Comparison of ENCODE assay signal across 8 cellular contexts in genomic region chr19:39969681-39970423, GRCh38. TPM values are rescaled to one million over a fixed set of nuclear protein-coding genes. Genes with fewer than 3 reads are reported as not detected.
DNase-seq lines count a peak whose midpoint lies in the region; ATAC-seq and TF ChIP-seq lines count a peak whose summit lies in the region.

No MANE protein-coding gene starts in this region.

- no peaks in the 10 kb centered on the region for H3K9me3 ChIP-seq in hepatocyte (ENCODE audit: low read depth)

- POLR2A ChIA-PET in activated CD4-positive, alpha-beta memory T cell treated with anti-CD3 and anti-CD28 coated beads, Interleukin-2, amount 10 ng/mL, durations not matched to agents 7 days and 5 days (lab: Charles Lee): interaction anchor here (0.9 to 3.8 kb wide), 27 partner anchors 8 to 534 kb away, joined by 3 to 54 read pairs (median 5); partner anchors contain the start of genes FBL, FCGBP, RPS16 and ZNF546

- no peak for TF ChIP-seq CTCF in hepatocyte (IDR thresholded peaks at IDR 0.05; ENCODE audit: poor library complexity)

- peak; percentile 39 for DNase-seq in activated CD4-positive, alpha-beta memory T cell treated with anti-CD3 and anti-CD28 coated beads, Interleukin-2, amount 10 ng/mL, durations not matched to agents 7 days and 5 days
- DNase-seq in hepatocyte (ENCODE audit: low spot score) (no peak), hypothalamus (lab: John Stamatoyannopoulos, UW) (no peak), NCI-H1048 (lab: John Stamatoyannopoulos, UW) (no peak)
- DNase-seq in stimulated activated effector memory CD8-positive, alpha-beta T cell treated with anti-CD3 and anti-CD28 coated beads, Interleukin-12 subunit alpha, Interleukin-12 subunit beta, amount 100 ng/mL, for 72 hours (ENCODE audit: low spot score in 2 of 2): peak in 1 of 2 donors; percentile 50

- H3K4me2 ChIP-seq in hepatocyte: peak overlapping the region; percentile 69

- H2AFZ ChIP-seq in hepatocyte: peak overlapping the region; percentile 58

- H3K36me3 ChIP-seq in hepatocyte (replicated peaks; ENCODE audit: insufficient read depth, low read depth): no peaks in the 10 kb centered on the region

- WGBS in hepatocyte (ENCODE audit: low lambda C conversion rate, missing lambda C conversion rate): 77% methylated on average over 13 of the region's 13 CpGs

- ATAC-seq in HG02943 (IDR thresholded peaks at IDR 0.05; ENCODE audit: low read depth, unreplicated experiment) (peak; percentile 4), GM19452 (IDR thresholded peaks at IDR 0.05; ENCODE audit: unreplicated experiment) (no peak)
- ATAC-seq in stimulated activated effector memory CD8-positive, alpha-beta T cell treated with anti-CD3 and anti-CD28 coated beads, Interleukin-12 subunit alpha, Interleukin-12 subunit beta, amount 100 ng/mL, for 72 hours: no peak
- ATAC-seq in activated CD4-positive, CD25-positive, alpha-beta regulatory T cell treated with anti-CD3 and anti-CD28 coated beads, Interleukin-2, amount 50 U/mL, for 24 hours: no peak

- H4K20me1 ChIP-seq in hepatocyte (ENCODE audit: insufficient read depth, poor library complexity, severe bottlenecking): no peaks in the 10 kb centered on the region

- H3K4me1 Mint-ChIP-seq in activated CD4-positive, alpha-beta memory T cell treated with anti-CD3 and anti-CD28 coated beads, Interleukin-2, amount 10 ng/mL, durations not matched to agents 7 days and 5 days: peaks cover 48% of the 10 kb centered on the region
- peaks cover 62% of the 10 kb centered on the region for H3K4me1 Mint-ChIP-seq in stimulated activated effector memory CD8-positive, alpha-beta T cell treated with anti-CD3 and anti-CD28 coated beads, Interleukin-12 subunit alpha, Interleukin-12 subunit beta, amount 100 ng/mL, for 72 hours

- peaks cover 27% of the 10 kb centered on the region for H3K79me2 ChIP-seq in hepatocyte

- H3K4me1 ChIP-seq in hepatocyte (ENCODE audit: insufficient read depth): no peaks in the 10 kb centered on the region

- H3K9me3 Mint-ChIP-seq in activated CD4-positive, alpha-beta memory T cell treated with anti-CD3 and anti-CD28 coated beads, Interleukin-2, amount 10 ng/mL, durations not matched to agents 7 days and 5 days: no peaks in the 10 kb centered on the region
- no peaks in the 10 kb centered on the region for H3K9me3 Mint-ChIP-seq in stimulated activated effector memory CD8-positive, alpha-beta T cell treated with anti-CD3 and anti-CD28 coated beads, Interleukin-12 subunit alpha, Interleukin-12 subunit beta, amount 100 ng/mL, for 72 hours

- H3K27ac Mint-ChIP-seq in activated CD4-positive, alpha-beta memory T cell treated with anti-CD3 and anti-CD28 coated beads, Interleukin-2, amount 10 ng/mL, durations not matched to agents 7 days and 5 days: peak overlapping the region; percentile 88
- peak overlapping the region; percentile 99 for H3K27ac Mint-ChIP-seq in stimulated activated effector memory CD8-positive, alpha-beta T cell treated with anti-CD3 and anti-CD28 coated beads, Interleukin-12 subunit alpha, Interleukin-12 subunit beta, amount 100 ng/mL, for 72 hours

- peak overlapping the region; percentile 24 for H3K4me3 ChIP-seq in hepatocyte

- no peaks in the 10 kb centered on the region for H3K27me3 Mint-ChIP-seq in activated CD4-positive, alpha-beta memory T cell treated with anti-CD3 and anti-CD28 coated beads, Interleukin-2, amount 10 ng/mL, durations not matched to agents 7 days and 5 days

- peak overlapping the region; percentile 89 for H3K4me3 Mint-ChIP-seq in activated CD4-positive, alpha-beta memory T cell treated with anti-CD3 and anti-CD28 coated beads, Interleukin-2, amount 10 ng/mL, durations not matched to agents 7 days and 5 days
- peak overlapping the region; percentile 97 for H3K4me3 Mint-ChIP-seq in stimulated activated effector memory CD8-positive, alpha-beta T cell treated with anti-CD3 and anti-CD28 coated beads, Interleukin-12 subunit alpha, Interleukin-12 subunit beta, amount 100 ng/mL, for 72 hours

- peaks cover 34% of the 10 kb centered on the region for H3K36me3 Mint-ChIP-seq in activated CD4-positive, alpha-beta memory T cell treated with anti-CD3 and anti-CD28 coated beads, Interleukin-2, amount 10 ng/mL, durations not matched to agents 7 days and 5 days (ENCODE audit: low read depth)
- peaks cover 49% of the 10 kb centered on the region for H3K36me3 Mint-ChIP-seq in stimulated activated effector memory CD8-positive, alpha-beta T cell treated with anti-CD3 and anti-CD28 coated beads, Interleukin-12 subunit alpha, Interleukin-12 subunit beta, amount 100 ng/mL, for 72 hours

- H3K27ac ChIP-seq in hepatocyte: peak overlapping the region; percentile 82

- CTCF ChIA-PET in activated CD4-positive, alpha-beta memory T cell treated with anti-CD3 and anti-CD28 coated beads, Interleukin-2, amount 10 ng/mL, durations not matched to agents 7 days and 5 days (lab: Charles Lee): interaction anchor here (0.5 to 3.4 kb wide), 47 partner anchors 9 to 1039 kb away, joined by 3 to 59 read pairs (median 5); partner anchors contain the start of genes DYRK1B, FBL, MRPS12 and RAB4B

- no peaks in the 10 kb centered on the region for H3K9me2 ChIP-seq in hepatocyte (replicated peaks; ENCODE audit: insufficient read depth)

- H3K27me3 ChIP-seq in hepatocyte: no peaks in the 10 kb centered on the region

RNA-seq across cellular contexts. Expression of gene PSMC4, which starts 1.1 kb away (rescaled TPM):
- total RNA-seq in activated CD4-positive, alpha-beta memory T cell treated with anti-CD3 and anti-CD28 coated beads, Interleukin-2, amount 10 ng/mL, durations not matched to agents 7 days and 5 days: 10 to 100 TPM; 96.4 to 97.6 TPM
- 81.5 and 85.4 TPM in 2 replicates for total RNA-seq in hepatocyte
- 94.7 and 99.3 TPM in 2 replicates for polyA plus RNA-seq in hepatocyte

RNA-seq across cellular contexts. Expression of gene ZNF546, which starts 27.0 kb away (rescaled TPM):
- 1 to 10 TPM; 6.3 to 7.5 TPM for total RNA-seq in activated CD4-positive, alpha-beta memory T cell treated with anti-CD3 and anti-CD28 coated beads, Interleukin-2, amount 10 ng/mL, durations not matched to agents 7 days and 5 days
- 1.6 and 1.8 TPM in 2 replicates for total RNA-seq in hepatocyte
- polyA plus RNA-seq in hepatocyte: 1.1 and 1.7 TPM in 2 replicates

RNA-seq across cellular contexts. Expression of gene FCGBP, which starts 35.4 kb away (rescaled TPM):
- 1 to 10 TPM in 1 of 2 experiments, under 1 TPM in 1; 0.65 to 1.4 TPM for total RNA-seq in activated CD4-positive, alpha-beta memory T cell treated with anti-CD3 and anti-CD28 coated beads, Interleukin-2, amount 10 ng/mL, durations not matched to agents 7 days and 5 days
- total RNA-seq in hepatocyte: 31.2 and 48.2 TPM in 2 replicates
- polyA plus RNA-seq in hepatocyte: 2.4 and 3.1 TPM in 2 replicates

Comparison
In these comparisons a context has a peak if more than half of its experiments do, and no peak if none do; other contexts are left out.
1. RNA of gene FCGBP, which starts 35.4 kb away (total RNA-seq): 31.2 to 48.2 TPM in hepatocyte; 0.65 to 1.4 TPM in activated CD4-positive, alpha-beta memory T cell treated with anti-CD3 and anti-CD28 coated beads, Interleukin-2, amount 10 ng/mL, durations not matched to agents 7 days and 5 days; every median in the first group is over 10 times any median in the second.